In genomic region chr4:3286335-3287175, GRCh38 we compare ENCODE assay signal across 11 cellular contexts. TPM values are rescaled to one million over a fixed set of nuclear protein-coding genes. Genes with fewer than 3 reads are reported as not detected.
DNase-seq lines count a peak whose midpoint lies in the region; ATAC-seq and TF ChIP-seq lines count a peak whose summit lies in the region.
"Had no signal": no experiment of that assay in that cellular context is flagged by ENCODE, and none has a peak within 500 bp of the region (broad histone marks: within the 10 kb centered on the region; RNA-seq: fewer than 3 reads in every experiment).

No MANE protein-coding gene starts in this region.

- no peak overlapping the region for H3K4me3 Mint-ChIP-seq in activated T-cell treated with anti-CD3 and anti-CD28 coated beads, Interleukin-2, amount 50 U/mL, for 4 hours

- H3K4me1 ChIP-seq in heart right ventricle (peaks cover 5 to 39% (median 25%) of the 10 kb centered on the region in 9 donors), upper lobe of right lung (peaks cover 21% of the 10 kb centered on the region)

- H3K9me3 ChIP-seq in heart right ventricle: peaks cover 0 to 10% (median 0%) of the 10 kb centered on the region in 11 donors
- H3K9me3 ChIP-seq in upper lobe of right lung: no peaks in the 10 kb centered on the region
- H3K9me3 ChIP-seq: ascending aorta had no signal

- no peak overlapping the region for H3K27ac ChIP-seq in heart right ventricle
- H3K27ac ChIP-seq in dorsolateral prefrontal cortex: peak overlapping the region in 3 of 59 donors; percentile 10 to 88 (median 16)
- H3K27ac ChIP-seq in upper lobe of right lung: no peak overlapping the region
- H3K27ac ChIP-seq: ascending aorta had no signal

- ATAC-seq in heart right ventricle (no peak), upper lobe of right lung (no peak), GM19463 (IDR thresholded peaks at IDR 0.05; ENCODE audit: unreplicated experiment) (no peak)
- ATAC-seq in activated T-cell treated with anti-CD3 and anti-CD28 coated beads, Interleukin-2, amount 50 U/mL, for 4 hours: no peak

- H3K4me3 ChIP-seq in heart right ventricle (no peak overlapping the region), dorsolateral prefrontal cortex (no peak overlapping the region), upper lobe of right lung (no peak overlapping the region)

- H3K4me1 Mint-ChIP-seq in activated T-cell treated with anti-CD3 and anti-CD28 coated beads, Interleukin-2, amount 50 U/mL, for 4 hours (ENCODE audit: low read depth): peaks cover 2% of the 10 kb centered on the region

- DNase-seq in cardiac septum (ENCODE audit: low spot score): peak; percentile 63
- DNase-seq in heart right ventricle: no peak
- DNase-seq in NAMALWA (ENCODE audit: low spot score): peak; percentile 74
- peak in 7 of 10 donors; percentile 5 to 40 (median 23) for DNase-seq in dorsolateral prefrontal cortex
- DNase-seq in upper lobe of right lung: peak; percentile 57
- no peak for DNase-seq in middle frontal gyrus (ENCODE audit: extremely low spot score, low spot score)
- DNase-seq in activated T-cell treated with anti-CD3 and anti-CD28 coated beads, Interleukin-2, amount 50 U/mL, for 4 hours: no peak
- DNase-seq: erythroblast, SHP77 had no signal

- TF ChIP-seq CTCF in heart right ventricle (IDR thresholded peaks at IDR 0.05) (no peak), dorsolateral prefrontal cortex (IDR thresholded peaks at IDR 0.05 in 54 of 56, conservative IDR thresholded peaks at IDR 0.05 in 2 of 56; ENCODE audit: low read depth in 1 of 56, partially characterized antibody in 56 of 56) (no peak), upper lobe of right lung (IDR thresholded peaks at IDR 0.05) (no peak)

- 79 to 84% methylated on average over 32 of the region's 32 CpGs for WGBS in heart right ventricle, 2 donors

- H3K36me3 ChIP-seq in heart right ventricle (no peaks in the 10 kb centered on the region), upper lobe of right lung (no peaks in the 10 kb centered on the region)
- H3K36me3 ChIP-seq: ascending aorta had no signal

- H3K27me3 ChIP-seq in heart right ventricle: peaks cover 0 to 18% (median 9%) of the 10 kb centered on the region in 7 donors
- peaks cover 0 to 8% (median 0%) of the 10 kb centered on the region in 45 donors for H3K27me3 ChIP-seq in dorsolateral prefrontal cortex
- no peaks in the 10 kb centered on the region for H3K27me3 ChIP-seq in upper lobe of right lung

- no peaks in the 10 kb centered on the region for H3K36me3 Mint-ChIP-seq in activated T-cell treated with anti-CD3 and anti-CD28 coated beads, Interleukin-2, amount 50 U/mL, for 4 hours (ENCODE audit: insufficient read depth)

- peaks cover 5% of the 10 kb centered on the region for H3K9me3 Mint-ChIP-seq in activated T-cell treated with anti-CD3 and anti-CD28 coated beads, Interleukin-2, amount 50 U/mL, for 4 hours

- peaks cover 37% of the 10 kb centered on the region for H3K27me3 Mint-ChIP-seq in activated T-cell treated with anti-CD3 and anti-CD28 coated beads, Interleukin-2, amount 50 U/mL, for 4 hours (ENCODE audit: low read depth)

- intact Hi-C loops in cardiac septum (cut with DNase I): no loop called here
- intact Hi-C loops in heart right ventricle (cut with DNase I): loop anchor here in 1 of 10 donors (10.0 kb wide), 1 partner anchor 478 kb away; the partner anchor contains the start of gene ADRA2C
- intact Hi-C loops in dorsolateral prefrontal cortex (cut with DNase I): no loop called here
- intact Hi-C loops in upper lobe of right lung (cut with DNase I): loop anchor here (10.0 kb wide), 1 partner anchor 212 kb away; the partner anchor contains the start of genes HTT and HTT-AS

RNA-seq across cellular contexts. Expression of gene RGS12, which starts 6.3 kb away (rescaled TPM):
- 19.1 TPM for total RNA-seq in cardiac septum
- total RNA-seq in heart right ventricle: 10 to 100 TPM in 9 of 10 donors, 1 to 10 TPM in 1; 9.7 to 24.3 (median 13.1) TPM
- 10 to 100 TPM; 10.6 to 24.4 TPM for polyA plus RNA-seq in heart right ventricle
- 100 to 1,000 TPM in 5 of 120 experiments, 10 to 100 TPM in 115; 37.5 to 114 (median 72.2) TPM for total RNA-seq in dorsolateral prefrontal cortex
- 58.2 TPM for total RNA-seq in upper lobe of right lung
- total RNA-seq in activated T-cell treated with anti-CD3 and anti-CD28 coated beads, Interleukin-2, amount 50 U/mL, for 4 hours: 1 to 10 TPM; 2.3 to 3.0 (median 2.5) TPM

RNA-seq across cellular contexts. Expression of gene MSANTD1, which starts 37.6 kb away (rescaled TPM):
- total RNA-seq in cardiac septum (1.1 TPM), heart right ventricle (1 to 10 TPM in 1 of 10 donors, under 1 TPM in 9; 0.25 to 1.0 (median 0.41) TPM), dorsolateral prefrontal cortex (10 to 100 TPM in 16 of 120 experiments, 1 to 10 TPM in 104; 3.0 to 16.7 (median 6.9) TPM), upper lobe of right lung (1.0 TPM)
- 1 to 10 TPM in 1 of 2 donors, under 1 TPM in 1; 0.28 to 1.2 TPM for polyA plus RNA-seq in heart right ventricle
- total RNA-seq in activated T-cell treated with anti-CD3 and anti-CD28 coated beads, Interleukin-2, amount 50 U/mL, for 4 hours: under 1 TPM; 0.66 to 0.87 (median 0.78) TPM
- total RNA-seq: ascending aorta had no signal

Comparison
In these comparisons a context has a peak if more than half of its experiments do, and no peak if none do; other contexts are left out.
1. DNase-seq: peak in cardiac septum (single experiment), NAMALWA (single experiment), dorsolateral prefrontal cortex (7 of 10) and upper lobe of right lung (single experiment); none in heart right ventricle (0 of 2), middle frontal gyrus (single experiment) and activated T-cell treated with anti-CD3 and anti-CD28 coated beads, Interleukin-2, amount 50 U/mL, for 4 hours (single experiment).